In the genomic region with DNA sequence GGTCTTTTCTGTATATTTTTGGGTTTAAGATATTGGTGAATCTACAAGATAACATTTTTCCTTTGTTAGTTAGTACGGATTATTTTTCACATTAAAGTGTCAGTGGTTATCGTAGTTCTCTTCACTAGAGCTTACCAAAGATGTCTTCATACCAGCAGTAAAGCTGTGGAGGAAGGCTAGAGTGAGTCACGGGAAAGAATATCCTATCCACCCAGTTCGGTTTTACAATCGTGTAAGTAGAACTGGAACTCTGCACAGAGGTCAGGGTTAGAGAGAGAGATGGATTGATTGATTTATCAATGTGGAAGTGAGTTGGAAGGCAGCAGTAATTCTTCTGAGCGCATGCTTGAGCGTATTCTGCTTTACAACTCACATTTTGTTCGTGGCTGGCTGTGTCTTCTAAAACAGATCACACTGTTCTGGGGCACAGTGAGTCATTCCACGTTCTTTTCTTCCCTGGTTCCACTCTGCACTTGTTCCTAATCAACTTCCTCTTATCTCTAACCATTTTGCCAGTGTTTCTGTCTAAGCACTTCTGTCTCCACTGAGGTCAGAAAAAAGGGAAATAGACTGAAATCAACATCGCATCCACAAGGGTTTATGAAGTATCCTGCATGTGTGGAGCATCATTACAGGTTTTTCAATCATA, we compare ENCODE assay signal across 10 cellular contexts.
A peak's percentile ranks its signal among the peaks of the same experiment; 100 is the strongest.
DNase-seq lines count a peak whose midpoint lies in the region; ATAC-seq, FAIRE-seq and TF ChIP-seq lines count a peak whose summit lies in the region.
"Had no signal": no experiment of that assay in that cellular context is flagged by ENCODE, and none has a peak within 500 bp of the region (broad histone marks: within the 10 kb centered on the region; RNA-seq: fewer than 3 reads in every experiment).

No MANE protein-coding gene starts in this region.

- BruUV-seq in Calu3 (replicated peaks; lab: Mats Ljungman, UMichigan) (no TSS peak), Panc1 (replicated peaks; lab: Mats Ljungman, UMichigan) (no TSS peak)

- FAIRE-seq in pancreas (lab: Jason Lieb, UNC) = no peak

- peak overlapping the region; percentile 52 for H3K27ac Mint-ChIP-seq in Calu3 (ENCODE audit: unreplicated experiment)
- no peak overlapping the region for H3K27ac Mint-ChIP-seq in activated naive CD4-positive, alpha-beta T cell treated with anti-CD3 and anti-CD28 coated beads for 36 hours

- CTCF ChIA-PET in Calu3 (lab: Charles Lee) (interaction anchor here (1.0 kb wide), 2 partner anchors 13 to 50 kb away, joined by 3 to 4 read pairs; no protein-coding TSS in a partner anchor), Panc1 (lab: Charles Lee) (no interaction called here)
- CTCF ChIA-PET in activated naive CD4-positive, alpha-beta T cell treated with anti-CD3 and anti-CD28 coated beads for 36 hours (lab: Charles Lee) = interaction anchor here (0.6 kb wide), 1 partner anchor 15 kb away, joined by 3 read pairs; no protein-coding TSS in a partner anchor

- peaks cover 9% of the 10 kb centered on the region for H3K4me1 ChIP-seq in Panc1 (ENCODE audit: control insufficient read depth, insufficient read depth, low read length)
- H3K4me1 ChIP-seq in pancreas = no peaks in the 10 kb centered on the region

- H3K27me3 ChIP-seq in Panc1 (ENCODE audit: control insufficient read depth, insufficient read depth, low read length) (no peaks in the 10 kb centered on the region), pancreas (no peaks in the 10 kb centered on the region), WERI-Rb-1 (ENCODE audit: insufficient read depth, low read depth, severe bottlenecking) (no peaks in the 10 kb centered on the region)

- DNase-seq in Calu3 (no peak), Panc1 (ENCODE audit: low read depth, low spot score) (no peak), foreskin fibroblast (peak; percentile 29 to 32), pancreas (no peak), WERI-Rb-1 (no peak), AG08395 (ENCODE audit: low spot score) (no peak)
- DNase-seq in activated naive CD4-positive, alpha-beta T cell treated with anti-CD3 and anti-CD28 coated beads for 36 hours = no peak
- DNase-seq: activated naive CD4-positive, alpha-beta T cell treated with anti-CD3 and anti-CD28 coated beads, Interleukin-2, amount 50 U/mL, for 16 hours; NCI-H146 had no signal

- 67 to 73% methylated on average over 10 of the region's 10 CpGs for WGBS in pancreas, 2 donors

- H3K4me1 Mint-ChIP-seq in Calu3 (ENCODE audit: low read depth, unreplicated experiment) = peaks cover 29% of the 10 kb centered on the region
- peaks cover 10% of the 10 kb centered on the region for H3K4me1 Mint-ChIP-seq in activated naive CD4-positive, alpha-beta T cell treated with anti-CD3 and anti-CD28 coated beads for 36 hours (ENCODE audit: low read depth)

- intact Hi-C loops in Calu3 (cut with micrococcal nuclease; ENCODE audit: unreplicated experiment) = no loop called here
- intact Hi-C loops in Panc1 (cut with micrococcal nuclease; ENCODE audit: unreplicated experiment) = no loop called here
- intact Hi-C loops in pancreas (cut with DNase I) = no loop called here
- intact Hi-C loops in activated naive CD4-positive, alpha-beta T cell treated with anti-CD3 and anti-CD28 coated beads for 36 hours (cut with micrococcal nuclease) = no loop called here

- POLR2A ChIA-PET in Panc1 (lab: Charles Lee) = no interaction called here

- ATAC-seq in Panc1 (peak; percentile 90), pancreas (peak in 3 of 4 donors; percentile 26 to 76 (median 74)), GM18909 (IDR thresholded peaks at IDR 0.05; ENCODE audit: poor library complexity, unreplicated experiment) (no peak)

- TF ChIP-seq CTCF in Calu3 (IDR thresholded peaks at IDR 0.05; ENCODE audit: unreplicated experiment) (no peak), Panc1 (IDR thresholded peaks at IDR 0.05) (no peak), foreskin fibroblast (IDR thresholded peaks at IDR 0.05; ENCODE audit: low read depth, low read length) (no peak), pancreas (IDR thresholded peaks at IDR 0.05) (no peak), WERI-Rb-1 (IDR thresholded peaks at IDR 0.05; ENCODE audit: low read depth, low read length) (no peak)

- H3K4me3 ChIP-seq in Panc1 (ENCODE audit: low read depth in 2 of 2, low read length in 2 of 2) (peak overlapping the region; percentile 17 to 22; a peak in 3 of 4 replicates), foreskin fibroblast (ENCODE audit: low read depth in 1 of 2, low read length in 2 of 2) (no peak overlapping the region), pancreas (no peak overlapping the region), WERI-Rb-1 (ENCODE audit: low read depth, low read length) (no peak overlapping the region)

- H3K27ac ChIP-seq in Panc1 (ENCODE audit: low read length) (peak overlapping the region; percentile 36), pancreas (peak overlapping the region in 2 of 4 donors; percentile 8 to 31), WERI-Rb-1 (no peak overlapping the region)

- peak overlapping the region; percentile 43 for H3K4me3 Mint-ChIP-seq in Calu3 (ENCODE audit: low read depth, unreplicated experiment)
- no peak overlapping the region for H3K4me3 Mint-ChIP-seq in activated naive CD4-positive, alpha-beta T cell treated with anti-CD3 and anti-CD28 coated beads for 36 hours

- in situ Hi-C loops in Panc1 (cut with HindIII; ENCODE audit: low pct_unique_long_range_greater_than_20kb, low sequenced_read_pairs) = no loop called here

- H3K27me3 Mint-ChIP-seq in Calu3 (ENCODE audit: unreplicated experiment) = no peaks in the 10 kb centered on the region
- H3K27me3 Mint-ChIP-seq in activated naive CD4-positive, alpha-beta T cell treated with anti-CD3 and anti-CD28 coated beads for 36 hours (ENCODE audit: low read depth) = no peaks in the 10 kb centered on the region

- H3K9me3 Mint-ChIP-seq in Calu3 (ENCODE audit: low read depth, unreplicated experiment) = no peaks in the 10 kb centered on the region
- H3K9me3 Mint-ChIP-seq in activated naive CD4-positive, alpha-beta T cell treated with anti-CD3 and anti-CD28 coated beads for 36 hours = no peaks in the 10 kb centered on the region

- H3K36me3 ChIP-seq in Panc1 (ENCODE audit: control insufficient read depth, insufficient read depth, low read length) (no peaks in the 10 kb centered on the region), pancreas (no peaks in the 10 kb centered on the region), WERI-Rb-1 (no peaks in the 10 kb centered on the region)

- H3K36me3 Mint-ChIP-seq in Calu3 (ENCODE audit: insufficient read depth, unreplicated experiment) = no peaks in the 10 kb centered on the region
- no peaks in the 10 kb centered on the region for H3K36me3 Mint-ChIP-seq in activated naive CD4-positive, alpha-beta T cell treated with anti-CD3 and anti-CD28 coated beads for 36 hours (ENCODE audit: low read depth)

- H3K9me3 ChIP-seq in Panc1 (ENCODE audit: control insufficient read depth, insufficient read depth, low read depth, low read length) = no peaks in the 10 kb centered on the region
- H3K9me3 ChIP-seq in pancreas = no peaks in the 10 kb centered on the region
- H3K9me3 ChIP-seq in WERI-Rb-1 (ENCODE audit: severe bottlenecking) = no peaks in the 10 kb centered on the region

Comparison
In these comparisons a context has a peak if more than half of its experiments do, and no peak if none do; other contexts are left out.
1. DNase-seq: peak in foreskin fibroblast (2 of 2); none in Calu3 (single experiment), Panc1 (single experiment), pancreas (0 of 6), WERI-Rb-1 (single experiment), activated naive CD4-positive, alpha-beta T cell treated with anti-CD3 and anti-CD28 coated beads for 36 hours (single experiment) and AG08395 (single experiment).
2. H3K4me3 ChIP-seq: peak in Panc1 (2 of 2); none in foreskin fibroblast (0 of 2), pancreas (0 of 4) and WERI-Rb-1 (single experiment).